ENCODE assay signal across 18 cellular contexts in the genomic region with DNA sequence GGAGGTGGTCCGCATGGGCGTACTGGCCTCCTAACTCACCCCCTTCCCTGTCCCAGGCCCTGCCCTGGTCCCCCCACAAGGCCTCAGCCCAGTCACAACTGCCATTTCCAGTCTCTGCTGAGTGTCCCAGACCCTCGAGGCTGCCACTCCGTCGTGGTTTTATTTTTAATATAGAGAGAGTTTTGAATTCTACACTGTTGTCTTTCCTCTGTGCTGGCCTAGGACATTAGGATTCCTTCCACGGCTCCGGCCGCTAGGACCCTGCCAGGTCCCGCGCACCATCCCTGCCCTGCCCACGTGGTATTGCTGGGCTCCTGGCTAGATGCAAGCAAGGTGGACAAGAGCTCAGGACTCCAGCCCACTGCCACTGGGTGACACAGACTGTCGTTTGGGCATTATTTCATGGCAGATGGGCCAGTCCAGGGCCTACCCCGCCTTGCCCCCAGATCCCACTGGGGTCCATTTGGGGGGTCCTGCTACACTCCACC.
"Had no signal": no experiment of that assay in that cellular context is flagged by ENCODE, and none has a peak within 500 bp of the region (broad histone marks: within the 10 kb centered on the region; RNA-seq: fewer than 3 reads in every experiment).

No MANE protein-coding gene starts in this region.

- ATAC-seq: activated T-helper 17 cell treated with anti-CD3 and anti-CD28 coated beads, Interleukin-2, amount 50 U/mL, for 72 hours; left lung had no signal

- H3K9me3 ChIP-seq: adrenal gland, left lung, testis had no signal

- H3K27ac ChIP-seq: cardiac muscle cell, WERI-Rb-1 had no signal

- H3K36me3 ChIP-seq: cardiac muscle cell had no signal

- H3K27me3 ChIP-seq: adrenal gland, cardiac muscle cell, dorsolateral prefrontal cortex, left lung, testis had no signal

- H3K4me3 ChIP-seq: adrenal gland, cardiac muscle cell, dorsolateral prefrontal cortex, left lung, testis had no signal

- H3K9me3 Mint-ChIP-seq: activated T-helper 17 cell treated with anti-CD3 and anti-CD28 coated beads, Interleukin-2, amount 50 U/mL, for 72 hours; endodermal cell; nephron progenitor cell; stimulated activated naive CD8-positive, alpha-beta T cell treated with anti-CD3 and anti-CD28 coated beads, Interleukin-15, Interleukin-2, amounts not matched to agents 100 ng/mL and 50 ng/mL, for 24 hours had no signal

- H3K27ac Mint-ChIP-seq: activated T-helper 17 cell treated with anti-CD3 and anti-CD28 coated beads, Interleukin-2, amount 50 U/mL, for 72 hours; endodermal cell; stimulated activated naive CD8-positive, alpha-beta T cell treated with anti-CD3 and anti-CD28 coated beads, Interleukin-15, Interleukin-2, amounts not matched to agents 100 ng/mL and 50 ng/mL, for 24 hours had no signal

- DNase-seq: activated CD4-positive, alpha-beta T cell treated with anti-CD3 and anti-CD28 coated beads for 1 hour; activated CD4-positive, alpha-beta T cell treated with anti-CD3 and anti-CD28 coated beads, Interleukin-2, amount 50 U/mL, for 4 hours; activated naive CD4-positive, alpha-beta T cell treated with Interleukin-2 at 50 U/mL for 16 hours; endodermal cell; kidney; nephron progenitor cell; retina; stimulated activated CD4-positive, alpha-beta T cell treated with anti-CD3 and anti-CD28 coated beads, Interleukin-2, amount 100 ng/mL, for 24 hours; SW 1271; T-helper 2 cell; testis; WERI-Rb-1 had no signal
